In genomic region chr12:115338566-115339294, GRCh38 we compare ENCODE assay signal across 16 cellular contexts.
DNase-seq lines count a peak whose midpoint lies in the region; ATAC-seq and TF ChIP-seq lines count a peak whose summit lies in the region.
"Had no signal": no experiment of that assay in that cellular context is flagged by ENCODE, and none has a peak within 500 bp of the region (broad histone marks: within the 10 kb centered on the region; RNA-seq: fewer than 3 reads in every experiment).

No MANE protein-coding gene starts in this region.

- H3K36me3 Mint-ChIP-seq in HFFc6 (ENCODE audit: low read depth) (peaks cover 16% of the 10 kb centered on the region), WTC11 (peaks cover 10% of the 10 kb centered on the region), mesothelial cell of epicardium (peaks cover 11% of the 10 kb centered on the region)
- H3K36me3 Mint-ChIP-seq: memory B cell had no signal

- H4K20me1 ChIP-seq in OCI-LY7 (ENCODE audit: insufficient read depth, low read length) = no peaks in the 10 kb centered on the region

- H3K4me2 ChIP-seq in OCI-LY7 (ENCODE audit: low read length) = no peak overlapping the region

- H3K4me3 ChIP-seq in GM12865 (ENCODE audit: low read depth, low read length) (no peak overlapping the region), OCI-LY7 (ENCODE audit: low read depth, low read length, poor library complexity, severe bottlenecking) (no peak overlapping the region)
- H3K4me3 ChIP-seq: pancreas had no signal

- TF ChIP-seq CTCF in GM12865 (IDR thresholded peaks at IDR 0.05; ENCODE audit: insufficient read depth, low read depth, low read length, missing control alignments) (no peak), HFFc6 (IDR thresholded peaks at IDR 0.05) (no peak), WTC11 (IDR thresholded peaks at IDR 0.05) (no peak), mesothelial cell of epicardium (IDR thresholded peaks at IDR 0.05; ENCODE audit: unreplicated experiment) (no peak), OCI-LY7 (conservative IDR thresholded peaks at IDR 0.05; ENCODE audit: low read length) (no peak)

- H3K79me2 ChIP-seq in OCI-LY7 (ENCODE audit: insufficient read depth, low read depth, low read length) = no peaks in the 10 kb centered on the region

- no TSS peak for BruUV-seq in OCI-LY7 (replicated peaks; lab: Mats Ljungman, UMichigan)

- peak; percentile 30 for ATAC-seq in WTC11

- H2AFZ ChIP-seq in OCI-LY7 (ENCODE audit: low read length) = no peak overlapping the region

- H3K27ac ChIP-seq in OCI-LY7 (ENCODE audit: low read depth, low read length, poor library complexity, severe bottlenecking) = no peak overlapping the region
- H3K27ac ChIP-seq: pancreas had no signal

- CTCF ChIA-PET in WTC11 (lab: Charles Lee) = no interaction called here
- CTCF ChIA-PET in OCI-LY7 (lab: Charles Lee; ENCODE audit: unreplicated experiment) = no interaction called here

- peaks cover 4% of the 10 kb centered on the region; the same call in 1 of the 2 replicates for H3K27me3 Mint-ChIP-seq in HFFc6 (ENCODE audit: insufficient read depth)
- 0 out of 2 replicates have a peak, but pooled peaks cover 3% of the 10 kb centered on the region for H3K27me3 Mint-ChIP-seq in WTC11 (ENCODE audit: low read depth)
- H3K27me3 Mint-ChIP-seq in mesothelial cell of epicardium (ENCODE audit: low read depth) = no peaks in the 10 kb centered on the region
- H3K27me3 Mint-ChIP-seq: memory B cell had no signal

- H3K4me1 ChIP-seq in OCI-LY7 (ENCODE audit: insufficient read depth, low read length, poor library complexity, severe bottlenecking) = no peaks in the 10 kb centered on the region
- H3K4me1 ChIP-seq: pancreas had no signal

- no peaks in the 10 kb centered on the region for H3K9me3 ChIP-seq in OCI-LY7 (ENCODE audit: low read length)
- H3K9me3 ChIP-seq: pancreas had no signal

- POLR2A ChIA-PET in WTC11 (lab: Charles Lee) (no interaction called here), OCI-LY7 (lab: Charles Lee) (no interaction called here)

- intact Hi-C loops in OCI-LY7 (cut with micrococcal nuclease; ENCODE audit: unreplicated experiment) = no loop called here

- H3K4me1 Mint-ChIP-seq in HFFc6 (ENCODE audit: low read depth) (peaks cover 72% of the 10 kb centered on the region), WTC11 (peaks cover 22% of the 10 kb centered on the region), mesothelial cell of epicardium (peaks cover 29% of the 10 kb centered on the region)
- H3K4me1 Mint-ChIP-seq: memory B cell had no signal

- no peaks in the 10 kb centered on the region for H3K36me3 ChIP-seq in OCI-LY7 (ENCODE audit: insufficient read depth, low read length)
- H3K36me3 ChIP-seq: pancreas had no signal

- H3K4me3 Mint-ChIP-seq in HFFc6 = peak overlapping the region; percentile 49
- H3K4me3 Mint-ChIP-seq in WTC11 = no peak overlapping the region
- H3K4me3 Mint-ChIP-seq in mesothelial cell of epicardium = no peak overlapping the region
- H3K4me3 Mint-ChIP-seq: memory B cell had no signal

- H3K27ac Mint-ChIP-seq in HFFc6 = peak overlapping the region; percentile 93
- H3K27ac Mint-ChIP-seq in WTC11 = peak overlapping the region; percentile 55
- peak overlapping the region; percentile 52 for H3K27ac Mint-ChIP-seq in mesothelial cell of epicardium
- H3K27ac Mint-ChIP-seq: memory B cell had no signal

- DNase-seq in GM12865 (ENCODE audit: low read depth) (peak; percentile 89), HFFc6 (peak; percentile 72), WTC11 (ENCODE audit: low spot score) (peak; percentile 10), mesothelial cell of epicardium (ENCODE audit: low spot score in 2 of 2, unreplicated experiment in 2 of 2) (no peak), OCI-LY7 (ENCODE audit: low spot score) (no peak), NOMO-1 (lab: John Stamatoyannopoulos, UW; ENCODE audit: unreplicated experiment in 2 of 2) (no peak)
- DNase-seq in activated effector memory CD4-positive, alpha-beta T cell treated with Interleukin-2 at 50 U/mL for 16 hours = no peak
- DNase-seq in central memory CD4-positive, alpha-beta T cell = no peak
- DNase-seq: activated CD4-positive, alpha-beta T cell treated with anti-CD3 and anti-CD28 coated beads, Interleukin-2, amount 50 U/mL, for 48 hours; activated gamma-delta T cell treated with Interleukin-2 at 50 U/mL for 16 hours; KG1; pancreas; stimulated activated CD4-positive, alpha-beta T cell treated with anti-CD3 and anti-CD28 coated beads, Interleukin-2, amount 100 ng/mL, for 24 hours; stimulated activated naive CD4-positive, alpha-beta T cell; T-helper 1 cell had no signal

- H3K9me2 ChIP-seq in OCI-LY7 (ENCODE audit: insufficient read depth, low read length) = no peaks in the 10 kb centered on the region

- H3K9me3 Mint-ChIP-seq in HFFc6 (peaks cover 16% of the 10 kb centered on the region), WTC11 (peaks cover 18% of the 10 kb centered on the region), mesothelial cell of epicardium (peaks cover 14% of the 10 kb centered on the region)

TF ChIP-seq in WTC11, 78 proteins besides CTCF, POLR2A, EP300 and RAD21 (continues in another document):
- TF ChIP-seq PRRX2 (CRISPR knock-in tag; IDR thresholded peaks at IDR 0.05) (no peak), ATF1 (CRISPR knock-in tag; IDR thresholded peaks at IDR 0.05) (no peak), ZSCAN18 (CRISPR knock-in tag; IDR thresholded peaks at IDR 0.05) (no peak), FOXK1 (CRISPR knock-in tag; IDR thresholded peaks at IDR 0.05) (no peak), ZBTB21 (CRISPR knock-in tag; IDR thresholded peaks at IDR 0.05; ENCODE audit: borderline replicate concordance) (no peak), SP1 (CRISPR knock-in tag; conservative IDR thresholded peaks at IDR 0.05) (no peak), RORB (CRISPR knock-in tag; IDR thresholded peaks at IDR 0.05) (no peak)
- TF ChIP-seq, protein P1, sequence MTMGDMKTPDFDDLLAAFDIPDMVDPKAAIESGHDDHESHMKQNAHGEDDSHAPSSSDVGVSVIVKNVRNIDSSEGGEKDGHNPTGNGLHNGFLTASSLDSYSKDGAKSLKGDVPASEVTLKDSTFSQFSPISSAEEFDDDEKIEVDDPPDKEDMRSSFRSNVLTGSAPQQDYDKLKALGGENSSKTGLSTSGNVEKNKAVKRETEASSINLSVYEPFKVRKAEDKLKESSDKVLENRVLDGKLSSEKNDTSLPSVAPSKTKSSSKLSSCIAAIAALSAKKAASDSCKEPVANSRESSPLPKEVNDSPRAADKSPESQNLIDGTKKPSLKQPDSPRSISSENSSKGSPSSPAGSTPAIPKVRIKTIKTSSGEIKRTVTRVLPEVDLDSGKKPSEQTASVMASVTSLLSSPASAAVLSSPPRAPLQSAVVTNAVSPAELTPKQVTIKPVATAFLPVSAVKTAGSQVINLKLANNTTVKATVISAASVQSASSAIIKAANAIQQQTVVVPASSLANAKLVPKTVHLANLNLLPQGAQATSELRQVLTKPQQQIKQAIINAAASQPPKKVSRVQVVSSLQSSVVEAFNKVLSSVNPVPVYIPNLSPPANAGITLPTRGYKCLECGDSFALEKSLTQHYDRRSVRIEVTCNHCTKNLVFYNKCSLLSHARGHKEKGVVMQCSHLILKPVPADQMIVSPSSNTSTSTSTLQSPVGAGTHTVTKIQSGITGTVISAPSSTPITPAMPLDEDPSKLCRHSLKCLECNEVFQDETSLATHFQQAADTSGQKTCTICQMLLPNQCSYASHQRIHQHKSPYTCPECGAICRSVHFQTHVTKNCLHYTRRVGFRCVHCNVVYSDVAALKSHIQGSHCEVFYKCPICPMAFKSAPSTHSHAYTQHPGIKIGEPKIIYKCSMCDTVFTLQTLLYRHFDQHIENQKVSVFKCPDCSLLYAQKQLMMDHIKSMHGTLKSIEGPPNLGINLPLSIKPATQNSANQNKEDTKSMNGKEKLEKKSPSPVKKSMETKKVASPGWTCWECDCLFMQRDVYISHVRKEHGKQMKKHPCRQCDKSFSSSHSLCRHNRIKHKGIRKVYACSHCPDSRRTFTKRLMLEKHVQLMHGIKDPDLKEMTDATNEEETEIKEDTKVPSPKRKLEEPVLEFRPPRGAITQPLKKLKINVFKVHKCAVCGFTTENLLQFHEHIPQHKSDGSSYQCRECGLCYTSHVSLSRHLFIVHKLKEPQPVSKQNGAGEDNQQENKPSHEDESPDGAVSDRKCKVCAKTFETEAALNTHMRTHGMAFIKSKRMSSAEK (CRISPR knock-in tag; IDR thresholded peaks at IDR 0.05; ENCODE audit: borderline replicate concordance) = no peak
- TF ChIP-seq, protein P2, sequence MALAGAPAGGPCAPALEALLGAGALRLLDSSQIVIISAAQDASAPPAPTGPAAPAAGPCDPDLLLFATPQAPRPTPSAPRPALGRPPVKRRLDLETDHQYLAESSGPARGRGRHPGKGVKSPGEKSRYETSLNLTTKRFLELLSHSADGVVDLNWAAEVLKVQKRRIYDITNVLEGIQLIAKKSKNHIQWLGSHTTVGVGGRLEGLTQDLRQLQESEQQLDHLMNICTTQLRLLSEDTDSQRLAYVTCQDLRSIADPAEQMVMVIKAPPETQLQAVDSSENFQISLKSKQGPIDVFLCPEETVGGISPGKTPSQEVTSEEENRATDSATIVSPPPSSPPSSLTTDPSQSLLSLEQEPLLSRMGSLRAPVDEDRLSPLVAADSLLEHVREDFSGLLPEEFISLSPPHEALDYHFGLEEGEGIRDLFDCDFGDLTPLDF (CRISPR knock-in tag; IDR thresholded peaks at IDR 0.05) = no peak

Comparison
In these comparisons a context has a peak if more than half of its experiments do, and no peak if none do; other contexts are left out.
1. DNase-seq: peak in GM12865 (single experiment), HFFc6 (single experiment) and WTC11 (single experiment); none in mesothelial cell of epicardium (0 of 2), activated effector memory CD4-positive, alpha-beta T cell treated with Interleukin-2 at 50 U/mL for 16 hours (single experiment), central memory CD4-positive, alpha-beta T cell (single experiment), OCI-LY7 (single experiment) and NOMO-1 (0 of 2).
2. Peak in every context shown above with its lines, with median percentiles within 50 percentile points of each other: H3K27ac Mint-ChIP-seq.